15 cellular contexts compared by ENCODE assay signal in the genomic region with DNA sequence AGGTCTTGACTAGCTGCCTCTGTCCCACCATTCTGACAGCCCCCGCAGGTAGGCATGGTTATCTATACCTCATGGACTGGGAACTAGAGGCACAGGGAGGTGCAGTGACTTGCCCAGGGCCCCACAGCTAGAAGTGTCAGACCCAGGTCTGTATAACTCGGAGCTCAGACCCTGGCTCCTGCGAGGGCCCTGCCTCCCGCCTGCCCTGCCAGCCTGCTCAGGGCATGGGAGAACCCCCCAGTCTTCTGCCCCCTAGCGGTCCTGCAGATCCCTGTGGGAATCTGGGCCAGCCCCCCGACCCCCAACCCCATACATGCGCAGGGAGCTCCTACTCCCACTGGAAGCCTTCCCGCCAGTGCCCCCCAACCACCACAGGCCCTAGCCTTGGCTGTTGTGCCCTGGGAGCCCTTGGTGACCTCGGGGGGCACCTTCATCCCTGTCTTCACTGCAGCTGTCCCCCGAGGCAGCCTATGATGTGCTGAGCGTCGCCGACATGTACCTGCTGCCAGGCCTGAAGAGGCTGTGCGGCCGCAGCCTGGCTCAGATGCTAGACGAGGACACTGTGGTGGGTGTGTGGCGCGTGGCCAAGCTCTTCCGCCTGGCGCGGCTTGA. TPM values are rescaled to one million over a fixed set of nuclear protein-coding genes. Genes with fewer than 3 reads are reported as not detected.
DNase-seq lines count a peak whose midpoint lies in the region; ATAC-seq and TF ChIP-seq lines count a peak whose summit lies in the region.
"Had no signal": no experiment of that assay in that cellular context is flagged by ENCODE, and none has a peak within 500 bp of the region (broad histone marks: within the 10 kb centered on the region; RNA-seq: fewer than 3 reads in every experiment).

No MANE protein-coding gene starts in this region.

- no peaks in the 10 kb centered on the region for H3K4me1 ChIP-seq in OCI-LY3 (ENCODE audit: low read length)
- H3K4me1 ChIP-seq: colonic mucosa had no signal

- no peaks in the 10 kb centered on the region for H3K4me1 Mint-ChIP-seq in progenitor cell of endocrine pancreas (ENCODE audit: low read depth)

- H3K4me3 Mint-ChIP-seq in progenitor cell of endocrine pancreas (ENCODE audit: low read depth) = no peak overlapping the region
- H3K4me3 Mint-ChIP-seq: activated CD4-positive, alpha-beta T cell treated with anti-CD3 and anti-CD28 coated beads, Interleukin-2, amount 10 ng/mL, durations not matched to agents 24 days and 14 days; naive thymus-derived CD8-positive, alpha-beta T cell; stimulated activated naive CD8-positive, alpha-beta T cell treated with anti-CD3 and anti-CD28 coated beads, Interleukin-15, Interleukin-2, amounts not matched to agents 100 ng/mL and 50 ng/mL, for 24 hours had no signal

- no peak overlapping the region for H3K9ac ChIP-seq in OCI-LY3 (ENCODE audit: low read length)

- H3K4me3 ChIP-seq in GM06990 (replicated peaks; ENCODE audit: low read depth, low read length) = no peak overlapping the region
- no peak overlapping the region for H3K4me3 ChIP-seq in OCI-LY3 (ENCODE audit: low read length)
- H3K4me3 ChIP-seq: colonic mucosa, SK-N-MC had no signal

- H3K27ac Mint-ChIP-seq in progenitor cell of endocrine pancreas = no peak overlapping the region
- H3K27ac Mint-ChIP-seq: activated CD4-positive, alpha-beta T cell treated with anti-CD3 and anti-CD28 coated beads, Interleukin-2, amount 10 ng/mL, durations not matched to agents 24 days and 14 days; stimulated activated naive CD8-positive, alpha-beta T cell treated with anti-CD3 and anti-CD28 coated beads, Interleukin-15, Interleukin-2, amounts not matched to agents 100 ng/mL and 50 ng/mL, for 24 hours had no signal

- H3K79me2 ChIP-seq in OCI-LY3 (ENCODE audit: low read length) = no peaks in the 10 kb centered on the region

- H3K27ac ChIP-seq in OCI-LY3 (ENCODE audit: low read length) = no peak overlapping the region
- H3K27ac ChIP-seq: colonic mucosa, SK-N-MC had no signal

- H3K4me2 ChIP-seq in OCI-LY3 (ENCODE audit: low read length) = no peak overlapping the region

- DNase-seq in GM06990 (ENCODE audit: extremely low read depth, insufficient read length) = no peak
- peak; percentile 19 for DNase-seq in left cardiac atrium
- no peak for DNase-seq in progenitor cell of endocrine pancreas (ENCODE audit: low spot score, unreplicated experiment)
- no peak for DNase-seq in HuH-7 (ENCODE audit: low spot score)
- DNase-seq in NK-92 treated with Interleukin-12 subunit alpha and Interleukin-12 subunit beta, amount 100 ng/mL, for 24 hours (lab: John Stamatoyannopoulos, UW) = no peak
- DNase-seq: activated CD4-positive, alpha-beta T cell treated with anti-CD3 and anti-CD28 coated beads, Interleukin-2, amount 10 ng/mL, durations not matched to agents 24 days and 14 days; colonic mucosa; NCI-H1436 treated with DMSO at 0.1 percent for 48 hours; NCI-H774 had no signal

- intact Hi-C loops in left cardiac atrium (cut with DNase I) = no loop called here

- H3K36me3 Mint-ChIP-seq in progenitor cell of endocrine pancreas (ENCODE audit: insufficient read depth) = no peaks in the 10 kb centered on the region

- no peaks in the 10 kb centered on the region for H4K20me1 ChIP-seq in OCI-LY3 (ENCODE audit: insufficient read depth, low read length)

- ATAC-seq in left cardiac atrium = no peak
- ATAC-seq in GM21723 (IDR thresholded peaks at IDR 0.05; ENCODE audit: unreplicated experiment) = no peak
- no peak for ATAC-seq in HG03097 (IDR thresholded peaks at IDR 0.05; ENCODE audit: low FRiP score, unreplicated experiment)
- ATAC-seq: naive thymus-derived CD8-positive, alpha-beta T cell had no signal

- H3K9me3 Mint-ChIP-seq in progenitor cell of endocrine pancreas (ENCODE audit: low read depth) = no peaks in the 10 kb centered on the region
- H3K9me3 Mint-ChIP-seq: activated CD4-positive, alpha-beta T cell treated with anti-CD3 and anti-CD28 coated beads, Interleukin-2, amount 10 ng/mL, durations not matched to agents 24 days and 14 days; naive thymus-derived CD8-positive, alpha-beta T cell; stimulated activated naive CD8-positive, alpha-beta T cell treated with anti-CD3 and anti-CD28 coated beads, Interleukin-15, Interleukin-2, amounts not matched to agents 100 ng/mL and 50 ng/mL, for 24 hours had no signal

- H3K36me3 ChIP-seq in GM06990 (ENCODE audit: control insufficient read depth, insufficient read depth, low read length) = no peaks in the 10 kb centered on the region
- no peaks in the 10 kb centered on the region for H3K36me3 ChIP-seq in OCI-LY3 (replicated peaks; ENCODE audit: low read depth, low read length)
- H3K36me3 ChIP-seq: colonic mucosa had no signal

- TF ChIP-seq CTCF in GM06990 (IDR thresholded peaks at IDR 0.05; ENCODE audit: insufficient read depth, low read length, poor library complexity, severe bottlenecking) (peak; percentile 58), OCI-LY3 (IDR thresholded peaks at IDR 0.05; ENCODE audit: low read depth, low read length) (peak; percentile 36), progenitor cell of endocrine pancreas (IDR thresholded peaks at IDR 0.05; ENCODE audit: unreplicated experiment) (peak; percentile 21)

- H3K9me3 ChIP-seq in OCI-LY3 (ENCODE audit: insufficient read depth, low read length) = no peaks in the 10 kb centered on the region
- H3K9me3 ChIP-seq: colonic mucosa had no signal

- H3K27me3 Mint-ChIP-seq in progenitor cell of endocrine pancreas = peaks cover 6% of the 10 kb centered on the region
- H3K27me3 Mint-ChIP-seq: naive thymus-derived CD8-positive, alpha-beta T cell; stimulated activated naive CD8-positive, alpha-beta T cell treated with anti-CD3 and anti-CD28 coated beads, Interleukin-15, Interleukin-2, amounts not matched to agents 100 ng/mL and 50 ng/mL, for 24 hours had no signal

- no peak overlapping the region for H2AFZ ChIP-seq in OCI-LY3 (ENCODE audit: low read depth, low read length)

- H3K27me3 ChIP-seq in GM06990 (replicated peaks; ENCODE audit: control insufficient read depth, insufficient read depth, low read length) (no peaks in the 10 kb centered on the region), OCI-LY3 (ENCODE audit: low read depth, low read length) (no peaks in the 10 kb centered on the region)
- H3K27me3 ChIP-seq: colonic mucosa had no signal

RNA-seq across cellular contexts. Expression of a gene that starts 6.9 kb away (rescaled TPM):
- total RNA-seq in left cardiac atrium = 10 to 100 TPM; 21.8 to 34.2 TPM
- total RNA-seq in progenitor cell of endocrine pancreas = 10.6 and 12.2 TPM in 2 replicates

RNA-seq across cellular contexts. Expression of a gene that starts 50.7 kb away (rescaled TPM):
- total RNA-seq in left cardiac atrium (1 to 10 TPM; 1.6 to 3.0 TPM), progenitor cell of endocrine pancreas (25.5 and 25.7 TPM in 2 replicates)
